In the genomic region with DNA sequence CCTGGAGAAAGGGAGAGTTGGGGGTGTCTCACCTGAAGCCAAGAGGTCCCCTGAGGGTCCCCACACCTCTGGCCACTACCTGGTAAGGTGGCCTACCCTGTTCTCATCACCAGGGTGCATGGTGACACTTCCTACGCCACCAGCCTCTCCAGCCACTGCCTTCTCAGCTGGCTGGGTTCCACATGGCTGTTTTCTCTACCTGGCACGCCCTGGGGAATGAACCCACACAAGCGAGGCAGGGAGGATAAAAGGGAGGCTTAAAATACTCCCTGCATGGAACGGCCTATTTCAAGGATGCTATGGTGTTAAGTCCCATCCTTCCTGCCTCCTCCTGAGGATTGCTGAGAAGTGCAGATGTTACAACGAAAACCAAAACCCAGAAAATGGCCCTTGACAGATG, we compare ENCODE assay signal across 12 cellular contexts.
DNase-seq lines count a peak whose midpoint lies in the region; ATAC-seq and TF ChIP-seq lines count a peak whose summit lies in the region.
"Had no signal": no experiment of that assay in that cellular context is flagged by ENCODE, and none has a peak within 500 bp of the region (broad histone marks: within the 10 kb centered on the region; RNA-seq: fewer than 3 reads in every experiment).

No MANE protein-coding gene starts in this region.

- TF ChIP-seq CTCF in dorsolateral prefrontal cortex (IDR thresholded peaks at IDR 0.05 in 54 of 56, conservative IDR thresholded peaks at IDR 0.05 in 2 of 56; ENCODE audit: low read depth in 1 of 56, partially characterized antibody in 56 of 56), result no peak

- intact Hi-C loops in dorsolateral prefrontal cortex (cut with DNase I), result loop anchor here in 1 of 2 donors (10.0 kb wide), 1 partner anchor 69 kb away; no protein-coding TSS in a partner anchor

- peaks cover 31% of the 10 kb centered on the region for H3K4me1 Mint-ChIP-seq in activated naive CD8-positive, alpha-beta T cell (ENCODE audit: low read depth)
- peaks cover 17% of the 10 kb centered on the region for H3K4me1 Mint-ChIP-seq in activated naive CD8-positive, alpha-beta T cell treated with anti-CD3 and anti-CD28 coated beads, Interleukin-2, amount 50 U/mL, for 24 hours

- no peaks in the 10 kb centered on the region for H3K27me3 Mint-ChIP-seq in activated naive CD8-positive, alpha-beta T cell
- no peaks in the 10 kb centered on the region for H3K27me3 Mint-ChIP-seq in activated naive CD8-positive, alpha-beta T cell treated with anti-CD3 and anti-CD28 coated beads, Interleukin-2, amount 50 U/mL, for 24 hours

- no peak for ATAC-seq in activated naive CD8-positive, alpha-beta T cell treated with anti-CD3 and anti-CD28 coated beads, Interleukin-2, amount 50 U/mL, for 24 hours
- ATAC-seq: A549 had no signal

- peaks cover 4% of the 10 kb centered on the region for H3K36me3 Mint-ChIP-seq in activated naive CD8-positive, alpha-beta T cell
- H3K36me3 Mint-ChIP-seq in activated naive CD8-positive, alpha-beta T cell treated with anti-CD3 and anti-CD28 coated beads, Interleukin-2, amount 50 U/mL, for 24 hours (ENCODE audit: low read depth), result peaks cover 39% of the 10 kb centered on the region

- H3K4me3 ChIP-seq in dorsolateral prefrontal cortex, result no peak overlapping the region
- H3K4me3 ChIP-seq: A549, HAP-1 had no signal

- no peak overlapping the region for H3K4me3 Mint-ChIP-seq in activated naive CD8-positive, alpha-beta T cell
- no peak overlapping the region for H3K4me3 Mint-ChIP-seq in activated naive CD8-positive, alpha-beta T cell treated with anti-CD3 and anti-CD28 coated beads, Interleukin-2, amount 50 U/mL, for 24 hours

- H3K27me3 ChIP-seq in dorsolateral prefrontal cortex, result no peaks in the 10 kb centered on the region
- H3K27me3 ChIP-seq: BE2C had no signal

- H3K9me3 Mint-ChIP-seq in activated naive CD8-positive, alpha-beta T cell (ENCODE audit: low read depth), result no peaks in the 10 kb centered on the region
- H3K9me3 Mint-ChIP-seq in activated naive CD8-positive, alpha-beta T cell treated with anti-CD3 and anti-CD28 coated beads, Interleukin-2, amount 50 U/mL, for 24 hours, result no peaks in the 10 kb centered on the region

- no peak for DNase-seq in activated naive CD8-positive, alpha-beta T cell treated with anti-CD3 and anti-CD28 coated beads, Interleukin-2, amount 50 U/mL, for 24 hours
- DNase-seq in GM03348 (ENCODE audit: low spot score), result peak; percentile 4
- peak in 1 of 10 donors; percentile 50 for DNase-seq in dorsolateral prefrontal cortex
- DNase-seq in ureter (ENCODE audit: low spot score), result no peak
- DNase-seq in central memory CD4-positive, alpha-beta T cell, result no peak
- no peak for DNase-seq in iPS-NIHi11 (ENCODE audit: low spot score)
- DNase-seq: BE2C, DMS53 had no signal

- H3K27ac Mint-ChIP-seq in activated naive CD8-positive, alpha-beta T cell, result peak overlapping the region; percentile 34
- H3K27ac Mint-ChIP-seq in activated naive CD8-positive, alpha-beta T cell treated with anti-CD3 and anti-CD28 coated beads, Interleukin-2, amount 50 U/mL, for 24 hours, result no peak overlapping the region

- H3K27ac ChIP-seq in dorsolateral prefrontal cortex, result peak overlapping the region in 34 of 59 donors; percentile 0 to 76 (median 43)
- H3K27ac ChIP-seq: A549, HL-60 had no signal
